In the genomic region with DNA sequence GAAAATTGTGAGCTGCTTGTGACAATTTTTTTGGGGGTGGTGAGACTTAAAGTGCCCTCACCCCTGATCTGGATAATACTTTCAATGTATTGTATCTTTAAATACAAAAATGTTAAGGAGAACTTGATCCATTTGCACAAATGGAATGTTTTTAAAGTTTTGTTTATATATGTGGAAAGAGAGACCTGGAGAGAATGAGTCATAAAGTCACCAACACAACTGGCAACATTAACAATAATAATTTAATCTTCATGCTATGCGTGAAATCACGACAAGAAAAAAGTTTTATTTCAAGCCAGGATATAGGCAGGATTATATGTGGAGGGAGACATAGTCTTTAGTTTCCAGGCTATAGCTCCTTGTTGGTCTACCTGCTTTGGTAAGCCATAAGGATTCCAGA, we compare ENCODE assay signal across 22 cellular contexts.
"Had no signal": no experiment of that assay in that cellular context is flagged by ENCODE, and none has a peak within 500 bp of the region (broad histone marks: within the 10 kb centered on the region; RNA-seq: fewer than 3 reads in every experiment).

No MANE protein-coding gene starts in this region.

- ATAC-seq: mucosa of descending colon; naive thymus-derived CD4-positive, alpha-beta T cell; natural killer cell treated with Interleukin-12 subunit alpha and Interleukin-12 subunit beta and Interleukin-15 and Interleukin-18, amount 100 ng/mL, for 72 hours; right lobe of liver; stimulated activated memory B cell treated with anti-CD40 and anti-IgM and Interleukin-4, amounts not matched to agents 10 μg/mL and 1 μg/mL and 100 μg/mL, for 72 hours; stimulated activated naive CD8-positive, alpha-beta T cell treated with anti-CD3 and anti-CD28 coated beads, Interleukin-15, amount 100 ng/mL, for 72 hours had no signal

- DNase-seq: immature natural killer cell; islet precursor cell; left ventricle myocardium inferior; mesendoderm; mucosa of descending colon; naive thymus-derived CD4-positive, alpha-beta T cell; ovary; right lobe of liver; stimulated activated CD4-positive, alpha-beta T cell treated with anti-CD3 and anti-CD28 coated beads, Interleukin-1b, Interleukin-23, amount 100 ng/mL, for 48 hours; stimulated activated CD4-positive, alpha-beta T cell treated with anti-CD3 and anti-CD28 coated beads, Interleukin-2, amount 100 ng/mL, for 48 hours; stimulated activated CD4-positive, alpha-beta T cell treated with anti-CD3 and anti-CD28 coated beads, Interleukin-4, amount 100 ng/mL, for 4 hours; stimulated activated CD8-positive, alpha-beta memory T cell treated with anti-CD3 and anti-CD28 coated beads, Interleukin-4, amount 100 ng/mL, for 48 hours; stimulated activated naive CD4-positive, alpha-beta T cell treated with Interleukin-2 at 50 U/mL for 16 hours; stimulated activated naive CD8-positive, alpha-beta T cell treated with anti-CD3 and anti-CD28 coated beads, Interleukin-15, amount 100 ng/mL, for 72 hours; substantia nigra; uterus had no signal

- H3K4me3 ChIP-seq: left ventricle myocardium inferior, lung, mucosa of descending colon, ovary, right atrium auricular region, right lobe of liver, smooth muscle cell, tibial nerve, uterus had no signal
